Comparison of ENCODE assay signal across 1 cellular context in genomic region chr17:77375917-77376651, GRCh38.
TF ChIP-seq lines count a peak whose summit lies in the region.

No MANE protein-coding gene starts in this region.

TF ChIP-seq in HEK293, 187 proteins besides CTCF, POLR2A, EP300 and RAD21 (continued from another document):
- TF ChIP-seq ELK4 (IDR thresholded peaks at IDR 0.05; ENCODE audit: borderline replicate concordance, low read depth, low read length), result no peak
- TF ChIP-seq ZNF626 (tag by site-specific recombination; IDR thresholded peaks at IDR 0.05), result no peak
- TF ChIP-seq ZNF600 (tag by site-specific recombination; IDR thresholded peaks at IDR 0.05), result peak; percentile 61; the same call in 1 of the 2 replicates
- no peak for TF ChIP-seq ZSCAN18 (tag by site-specific recombination; IDR thresholded peaks at IDR 0.05)
- no peak for TF ChIP-seq ZNF132 (tag by site-specific recombination; IDR thresholded peaks at IDR 0.05; ENCODE audit: borderline replicate concordance)
- TF ChIP-seq EGR2 (tag by site-specific recombination; IDR thresholded peaks at IDR 0.05; ENCODE audit: low read depth), result peak; percentile 61
